In genomic region chr5:4191703-4192102, GRCh38 we compare ENCODE assay signal across 1 cellular context.
TF ChIP-seq lines count a peak whose summit lies in the region.

No MANE protein-coding gene starts in this region.

TF ChIP-seq in GM23338, 12 proteins besides CTCF, POLR2A, EP300 and RAD21:
- no peak for TF ChIP-seq REST (IDR thresholded peaks at IDR 0.05; ENCODE audit: unreplicated experiment)
- TF ChIP-seq CREB1 (CRISPR knock-in tag; IDR thresholded peaks at IDR 0.05; ENCODE audit: low read depth), result no peak
- TF ChIP-seq EZH2phosphoT487 (IDR thresholded peaks at IDR 0.05; ENCODE audit: unreplicated experiment), result no peak
- TF ChIP-seq EZH2 (IDR thresholded peaks at IDR 0.05; ENCODE audit: low read depth, unreplicated experiment), result no peak
- no peak for TF ChIP-seq POLR2AphosphoS5 (IDR thresholded peaks at IDR 0.05; ENCODE audit: low read depth)
- TF ChIP-seq NANOG (IDR thresholded peaks at IDR 0.05; ENCODE audit: borderline replicate concordance), result no peak
- TF ChIP-seq ETS1 (IDR thresholded peaks at IDR 0.05), result no peak
- TF ChIP-seq ZNF114 (CRISPR knock-in tag; IDR thresholded peaks at IDR 0.05), result no peak
- TF ChIP-seq ZNF462 (CRISPR knock-in tag; IDR thresholded peaks at IDR 0.05), result no peak
- TF ChIP-seq STAT1 (IDR thresholded peaks at IDR 0.05; ENCODE audit: unreplicated experiment), result no peak
- no peak for TF ChIP-seq JUNB (IDR thresholded peaks at IDR 0.05; ENCODE audit: unreplicated experiment)
- TF ChIP-seq ZNF331 (CRISPR knock-in tag; IDR thresholded peaks at IDR 0.05; ENCODE audit: low read depth), result no peak
